Comparison of ENCODE assay signal across 2 cellular contexts in the genomic region with DNA sequence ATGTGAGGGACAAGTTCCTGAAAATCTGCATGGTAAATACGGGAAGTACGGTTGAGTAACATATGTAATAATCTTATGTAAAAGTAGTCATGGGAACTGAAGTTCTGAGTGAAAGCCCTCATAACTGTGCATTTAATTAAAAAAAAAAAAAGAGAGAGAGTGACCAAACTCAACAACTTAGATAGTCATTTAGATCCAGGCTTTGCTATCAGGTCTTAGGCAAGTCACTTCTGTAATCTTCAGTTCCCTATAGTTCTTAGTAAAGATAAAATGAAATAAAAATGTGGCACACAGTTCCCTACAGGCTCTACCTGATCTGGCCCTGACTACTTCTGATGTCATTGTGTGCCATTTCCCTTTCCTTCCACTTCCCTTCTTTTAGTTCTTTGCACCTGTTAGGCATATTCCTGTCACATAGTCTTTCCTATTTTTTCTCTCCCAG.
TF ChIP-seq lines count a peak whose summit lies in the region.

No MANE protein-coding gene starts in this region.

TF ChIP-seq in K562, 482 proteins besides CTCF, POLR2A, EP300 and RAD21 (continued from another document):
- TF ChIP-seq ZNF589 (CRISPR knock-in tag; IDR thresholded peaks at IDR 0.05; ENCODE audit: low read depth) (no peak), HMG20B (CRISPR knock-in tag; IDR thresholded peaks at IDR 0.05) (no peak)

TF ChIP-seq in GM23338, 12 proteins besides CTCF, POLR2A, EP300 and RAD21:
- TF ChIP-seq ZNF114 (CRISPR knock-in tag; IDR thresholded peaks at IDR 0.05) (no peak), STAT1 (IDR thresholded peaks at IDR 0.05; ENCODE audit: unreplicated experiment) (no peak), POLR2AphosphoS5 (IDR thresholded peaks at IDR 0.05; ENCODE audit: low read depth) (no peak), CREB1 (CRISPR knock-in tag; IDR thresholded peaks at IDR 0.05; ENCODE audit: low read depth) (no peak), EZH2phosphoT487 (IDR thresholded peaks at IDR 0.05; ENCODE audit: unreplicated experiment) (no peak), EZH2 (IDR thresholded peaks at IDR 0.05; ENCODE audit: low read depth, unreplicated experiment) (no peak), ZNF331 (CRISPR knock-in tag; IDR thresholded peaks at IDR 0.05; ENCODE audit: low read depth) (no peak), NANOG (IDR thresholded peaks at IDR 0.05; ENCODE audit: borderline replicate concordance) (no peak), JUNB (IDR thresholded peaks at IDR 0.05; ENCODE audit: unreplicated experiment) (no peak)
- TF ChIP-seq, protein P1, sequence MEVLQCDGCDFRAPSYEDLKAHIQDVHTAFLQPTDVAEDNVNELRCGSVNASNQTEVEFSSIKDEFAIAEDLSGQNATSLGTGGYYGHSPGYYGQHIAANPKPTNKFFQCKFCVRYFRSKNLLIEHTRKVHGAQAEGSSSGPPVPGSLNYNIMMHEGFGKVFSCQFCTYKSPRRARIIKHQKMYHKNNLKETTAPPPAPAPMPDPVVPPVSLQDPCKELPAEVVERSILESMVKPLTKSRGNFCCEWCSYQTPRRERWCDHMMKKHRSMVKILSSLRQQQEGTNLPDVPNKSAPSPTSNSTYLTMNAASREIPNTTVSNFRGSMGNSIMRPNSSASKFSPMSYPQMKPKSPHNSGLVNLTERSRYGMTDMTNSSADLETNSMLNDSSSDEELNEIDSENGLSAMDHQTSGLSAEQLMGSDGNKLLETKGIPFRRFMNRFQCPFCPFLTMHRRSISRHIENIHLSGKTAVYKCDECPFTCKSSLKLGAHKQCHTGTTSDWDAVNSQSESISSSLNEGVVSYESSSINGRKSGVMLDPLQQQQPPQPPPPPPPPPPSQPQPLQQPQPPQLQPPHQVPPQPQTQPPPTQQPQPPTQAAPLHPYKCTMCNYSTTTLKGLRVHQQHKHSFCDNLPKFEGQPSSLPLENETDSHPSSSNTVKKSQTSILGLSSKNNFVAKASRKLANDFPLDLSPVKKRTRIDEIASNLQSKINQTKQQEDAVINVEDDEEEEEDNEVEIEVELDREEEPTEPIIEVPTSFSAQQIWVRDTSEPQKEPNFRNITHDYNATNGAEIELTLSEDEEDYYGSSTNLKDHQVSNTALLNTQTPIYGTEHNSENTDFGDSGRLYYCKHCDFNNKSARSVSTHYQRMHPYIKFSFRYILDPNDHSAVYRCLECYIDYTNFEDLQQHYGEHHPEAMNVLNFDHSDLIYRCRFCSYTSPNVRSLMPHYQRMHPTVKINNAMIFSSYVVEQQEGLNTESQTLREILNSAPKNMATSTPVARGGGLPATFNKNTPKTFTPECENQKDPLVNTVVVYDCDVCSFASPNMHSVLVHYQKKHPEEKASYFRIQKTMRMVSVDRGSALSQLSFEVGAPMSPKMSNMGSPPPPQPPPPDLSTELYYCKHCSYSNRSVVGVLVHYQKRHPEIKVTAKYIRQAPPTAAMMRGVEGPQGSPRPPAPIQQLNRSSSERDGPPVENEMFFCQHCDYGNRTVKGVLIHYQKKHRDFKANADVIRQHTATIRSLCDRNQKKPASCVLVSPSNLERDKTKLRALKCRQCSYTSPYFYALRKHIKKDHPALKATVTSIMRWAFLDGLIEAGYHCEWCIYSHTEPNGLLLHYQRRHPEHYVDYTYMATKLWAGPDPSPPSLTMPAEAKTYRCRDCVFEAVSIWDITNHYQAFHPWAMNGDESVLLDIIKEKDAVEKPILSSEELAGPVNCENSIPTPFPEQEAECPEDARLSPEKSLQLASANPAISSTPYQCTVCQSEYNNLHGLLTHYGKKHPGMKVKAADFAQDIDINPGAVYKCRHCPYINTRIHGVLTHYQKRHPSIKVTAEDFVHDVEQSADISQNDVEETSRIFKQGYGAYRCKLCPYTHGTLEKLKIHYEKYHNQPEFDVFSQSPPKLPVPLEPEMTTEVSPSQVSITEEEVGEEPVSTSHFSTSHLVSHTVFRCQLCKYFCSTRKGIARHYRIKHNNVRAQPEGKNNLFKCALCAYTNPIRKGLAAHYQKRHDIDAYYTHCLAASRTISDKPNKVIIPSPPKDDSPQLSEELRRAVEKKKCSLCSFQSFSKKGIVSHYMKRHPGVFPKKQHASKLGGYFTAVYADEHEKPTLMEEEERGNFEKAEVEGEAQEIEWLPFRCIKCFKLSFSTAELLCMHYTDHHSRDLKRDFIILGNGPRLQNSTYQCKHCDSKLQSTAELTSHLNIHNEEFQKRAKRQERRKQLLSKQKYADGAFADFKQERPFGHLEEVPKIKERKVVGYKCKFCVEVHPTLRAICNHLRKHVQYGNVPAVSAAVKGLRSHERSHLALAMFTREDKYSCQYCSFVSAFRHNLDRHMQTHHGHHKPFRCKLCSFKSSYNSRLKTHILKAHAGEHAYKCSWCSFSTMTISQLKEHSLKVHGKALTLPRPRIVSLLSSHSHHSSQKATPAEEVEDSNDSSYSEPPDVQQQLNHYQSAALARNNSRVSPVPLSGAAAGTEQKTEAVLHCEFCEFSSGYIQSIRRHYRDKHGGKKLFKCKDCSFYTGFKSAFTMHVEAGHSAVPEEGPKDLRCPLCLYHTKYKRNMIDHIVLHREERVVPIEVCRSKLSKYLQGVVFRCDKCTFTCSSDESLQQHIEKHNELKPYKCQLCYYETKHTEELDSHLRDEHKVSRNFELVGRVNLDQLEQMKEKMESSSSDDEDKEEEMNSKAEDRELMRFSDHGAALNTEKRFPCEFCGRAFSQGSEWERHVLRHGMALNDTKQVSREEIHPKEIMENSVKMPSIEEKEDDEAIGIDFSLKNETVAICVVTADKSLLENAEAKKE (CRISPR knock-in tag; IDR thresholded peaks at IDR 0.05), result no peak
- TF ChIP-seq, protein P2, sequence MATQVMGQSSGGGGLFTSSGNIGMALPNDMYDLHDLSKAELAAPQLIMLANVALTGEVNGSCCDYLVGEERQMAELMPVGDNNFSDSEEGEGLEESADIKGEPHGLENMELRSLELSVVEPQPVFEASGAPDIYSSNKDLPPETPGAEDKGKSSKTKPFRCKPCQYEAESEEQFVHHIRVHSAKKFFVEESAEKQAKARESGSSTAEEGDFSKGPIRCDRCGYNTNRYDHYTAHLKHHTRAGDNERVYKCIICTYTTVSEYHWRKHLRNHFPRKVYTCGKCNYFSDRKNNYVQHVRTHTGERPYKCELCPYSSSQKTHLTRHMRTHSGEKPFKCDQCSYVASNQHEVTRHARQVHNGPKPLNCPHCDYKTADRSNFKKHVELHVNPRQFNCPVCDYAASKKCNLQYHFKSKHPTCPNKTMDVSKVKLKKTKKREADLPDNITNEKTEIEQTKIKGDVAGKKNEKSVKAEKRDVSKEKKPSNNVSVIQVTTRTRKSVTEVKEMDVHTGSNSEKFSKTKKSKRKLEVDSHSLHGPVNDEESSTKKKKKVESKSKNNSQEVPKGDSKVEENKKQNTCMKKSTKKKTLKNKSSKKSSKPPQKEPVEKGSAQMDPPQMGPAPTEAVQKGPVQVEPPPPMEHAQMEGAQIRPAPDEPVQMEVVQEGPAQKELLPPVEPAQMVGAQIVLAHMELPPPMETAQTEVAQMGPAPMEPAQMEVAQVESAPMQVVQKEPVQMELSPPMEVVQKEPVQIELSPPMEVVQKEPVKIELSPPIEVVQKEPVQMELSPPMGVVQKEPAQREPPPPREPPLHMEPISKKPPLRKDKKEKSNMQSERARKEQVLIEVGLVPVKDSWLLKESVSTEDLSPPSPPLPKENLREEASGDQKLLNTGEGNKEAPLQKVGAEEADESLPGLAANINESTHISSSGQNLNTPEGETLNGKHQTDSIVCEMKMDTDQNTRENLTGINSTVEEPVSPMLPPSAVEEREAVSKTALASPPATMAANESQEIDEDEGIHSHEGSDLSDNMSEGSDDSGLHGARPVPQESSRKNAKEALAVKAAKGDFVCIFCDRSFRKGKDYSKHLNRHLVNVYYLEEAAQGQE (IDR thresholded peaks at IDR 0.05; ENCODE audit: unreplicated experiment), result no peak
- TF ChIP-seq, protein P3, sequence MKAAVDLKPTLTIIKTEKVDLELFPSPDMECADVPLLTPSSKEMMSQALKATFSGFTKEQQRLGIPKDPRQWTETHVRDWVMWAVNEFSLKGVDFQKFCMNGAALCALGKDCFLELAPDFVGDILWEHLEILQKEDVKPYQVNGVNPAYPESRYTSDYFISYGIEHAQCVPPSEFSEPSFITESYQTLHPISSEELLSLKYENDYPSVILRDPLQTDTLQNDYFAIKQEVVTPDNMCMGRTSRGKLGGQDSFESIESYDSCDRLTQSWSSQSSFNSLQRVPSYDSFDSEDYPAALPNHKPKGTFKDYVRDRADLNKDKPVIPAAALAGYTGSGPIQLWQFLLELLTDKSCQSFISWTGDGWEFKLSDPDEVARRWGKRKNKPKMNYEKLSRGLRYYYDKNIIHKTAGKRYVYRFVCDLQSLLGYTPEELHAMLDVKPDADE (IDR thresholded peaks at IDR 0.05), result no peak
